Comparison of ENCODE assay signal across 8 cellular contexts in the genomic region with DNA sequence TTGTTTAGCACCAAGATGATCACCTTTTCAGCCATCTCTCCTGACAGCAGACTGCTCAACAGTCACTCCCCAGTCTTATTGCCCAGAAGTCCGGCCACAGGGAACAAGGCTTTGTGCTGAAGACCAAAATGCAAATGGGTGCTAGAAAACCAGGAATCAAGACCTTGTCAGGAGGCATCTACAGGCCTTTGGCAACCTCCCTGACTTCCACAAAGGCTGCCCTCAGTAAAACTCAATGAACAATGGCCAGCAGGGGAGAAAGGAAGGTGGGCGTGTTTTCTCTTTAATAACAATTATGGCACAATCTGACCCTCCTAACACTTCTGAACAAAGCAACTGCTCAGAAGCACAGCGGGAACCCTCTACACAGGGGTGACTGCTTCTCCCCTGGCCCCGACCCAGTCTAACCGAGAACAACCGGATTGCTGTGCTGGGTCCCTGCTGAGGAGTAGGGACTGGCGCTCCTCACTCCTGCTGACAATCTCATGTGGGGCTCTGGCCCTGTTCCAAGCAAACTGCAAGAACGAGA. TPM values are rescaled to one million over a fixed set of nuclear protein-coding genes. Genes with fewer than 3 reads are reported as not detected.
DNase-seq lines count a peak whose midpoint lies in the region; ATAC-seq and TF ChIP-seq lines count a peak whose summit lies in the region.

No MANE protein-coding gene starts in this region.

- no peaks in the 10 kb centered on the region for H3K27me3 ChIP-seq in brain microvascular endothelial cell (replicated peaks)

- H3K4me3 ChIP-seq in brain microvascular endothelial cell (ENCODE audit: low read depth, low read length) = no peak overlapping the region

- H3K36me3 Mint-ChIP-seq in brain = peaks cover 65% of the 10 kb centered on the region
- peaks cover 20% of the 10 kb centered on the region for H3K36me3 Mint-ChIP-seq in mesothelial cell of epicardium

- H3K36me3 ChIP-seq in brain microvascular endothelial cell (replicated peaks) = peaks cover 28% of the 10 kb centered on the region

- in situ Hi-C loops in brain microvascular endothelial cell (cut with HindIII; ENCODE audit: low pct_ligation_motif_present, low sequenced_read_pairs) = no loop called here

- H3K9me3 Mint-ChIP-seq in brain (no peaks in the 10 kb centered on the region), mesothelial cell of epicardium (no peaks in the 10 kb centered on the region)

- peak; percentile 47 for DNase-seq in activated effector memory CD4-positive, alpha-beta T cell treated with anti-CD3 and anti-CD28 coated beads, Interleukin-2, amount 50 U/mL, for 16 hours
- no peak for DNase-seq in activated effector memory CD4-positive, alpha-beta T cell treated with Interleukin-2 at 50 U/mL for 16 hours
- DNase-seq in mesothelial cell of epicardium (ENCODE audit: low spot score in 2 of 2, unreplicated experiment in 2 of 2) = peak; percentile 13 to 36
- DNase-seq in ureter (ENCODE audit: low spot score) = peak; percentile 31
- DNase-seq in activated gamma-delta T cell (lab: John Stamatoyannopoulos, UW) = no peak
- no peak for DNase-seq in brain microvascular endothelial cell

- TF ChIP-seq CTCF in brain (conservative IDR thresholded peaks at IDR 0.05) (no peak), mesothelial cell of epicardium (IDR thresholded peaks at IDR 0.05; ENCODE audit: unreplicated experiment) (no peak), brain microvascular endothelial cell (IDR thresholded peaks at IDR 0.05; ENCODE audit: low read depth, low read length, missing control alignments) (no peak)

- H3K4me1 Mint-ChIP-seq in brain (peaks cover 28% of the 10 kb centered on the region), mesothelial cell of epicardium (no peaks in the 10 kb centered on the region)

- H3K27ac Mint-ChIP-seq in brain = peak overlapping the region; percentile 42 to 95 (median 82)
- H3K27ac Mint-ChIP-seq in mesothelial cell of epicardium = peak overlapping the region; percentile 13

- no peak overlapping the region for H3K27ac ChIP-seq in brain microvascular endothelial cell

- H3K4me3 Mint-ChIP-seq in brain (peak overlapping the region in 1 of 5 experiments; percentile 50), mesothelial cell of epicardium (no peak overlapping the region)

- H3K27me3 Mint-ChIP-seq in brain (no peaks in the 10 kb centered on the region), mesothelial cell of epicardium (ENCODE audit: low read depth) (no peaks in the 10 kb centered on the region)

- ATAC-seq in HG03095 (IDR thresholded peaks at IDR 0.05; ENCODE audit: unreplicated experiment) = no peak

RNA-seq across cellular contexts. Expression of gene PLCG1, which starts 41.6 kb away (rescaled TPM):
- polyA plus RNA-seq in brain (ENCODE audit: insufficient read depth, low read depth, low replicate concordance) = 75.9 TPM
- total RNA-seq in mesothelial cell of epicardium (286 to 307 TPM (median 301 TPM) in 3 replicates), ureter (96.3 TPM)

Comparison
In these comparisons a context has a peak if more than half of its experiments do, and no peak if none do; other contexts are left out.
1. DNase-seq: peak in activated effector memory CD4-positive, alpha-beta T cell treated with anti-CD3 and anti-CD28 coated beads, Interleukin-2, amount 50 U/mL, for 16 hours (single experiment), mesothelial cell of epicardium (2 of 2) and ureter (single experiment); none in activated effector memory CD4-positive, alpha-beta T cell treated with Interleukin-2 at 50 U/mL for 16 hours (single experiment), activated gamma-delta T cell (single experiment) and brain microvascular endothelial cell (single experiment).